17 cellular contexts compared by ENCODE assay signal in the genomic region with DNA sequence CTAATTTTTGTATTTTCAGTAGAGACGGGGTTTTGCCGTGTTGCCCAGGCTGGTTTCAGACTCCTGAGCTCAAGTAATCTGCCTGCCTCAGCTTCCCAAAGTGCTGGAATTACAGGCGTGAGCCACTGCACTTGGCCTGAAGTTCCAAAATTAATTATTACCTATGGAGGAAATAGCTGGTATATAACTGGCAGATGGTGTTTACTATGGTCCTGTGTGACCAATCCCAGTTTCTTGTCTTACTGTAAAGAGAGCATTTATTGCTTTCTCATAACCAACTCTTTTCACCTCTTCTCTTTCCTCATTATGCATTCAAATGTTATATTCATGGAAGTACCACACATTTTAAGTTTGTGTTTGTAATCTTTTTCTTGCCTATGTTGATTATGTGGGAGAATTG. TPM values are rescaled to one million over a fixed set of nuclear protein-coding genes. Genes with fewer than 3 reads are reported as not detected.
DNase-seq lines count a peak whose midpoint lies in the region; ATAC-seq and TF ChIP-seq lines count a peak whose summit lies in the region.
"Had no signal": no experiment of that assay in that cellular context is flagged by ENCODE, and none has a peak within 500 bp of the region (broad histone marks: within the 10 kb centered on the region; RNA-seq: fewer than 3 reads in every experiment).

No MANE protein-coding gene starts in this region.

- intact Hi-C loops in left colon (cut with DNase I, micrococcal nuclease): no loop called here

- H3K4me1 Mint-ChIP-seq in activated naive CD4-positive, alpha-beta T cell treated with anti-CD3 and anti-CD28 coated beads, Interleukin-2, amount 10 ng/mL, durations not matched to agents 7 days and 5 days: no peaks in the 10 kb centered on the region
- H3K4me1 Mint-ChIP-seq in type B pancreatic cell (ENCODE audit: unreplicated experiment): no peaks in the 10 kb centered on the region

- peak overlapping the region; percentile 43 for H3K27ac Mint-ChIP-seq in activated naive CD4-positive, alpha-beta T cell treated with anti-CD3 and anti-CD28 coated beads, Interleukin-2, amount 10 ng/mL, durations not matched to agents 7 days and 5 days
- peak overlapping the region in 1 of 2 donors; percentile 22 for H3K27ac Mint-ChIP-seq in activated naive CD4-positive, alpha-beta T cell treated with anti-CD3 and anti-CD28 coated beads, Interleukin-2, amount 50 U/mL, for 72 hours
- H3K27ac Mint-ChIP-seq in type B pancreatic cell: no peak overlapping the region
- H3K27ac Mint-ChIP-seq: CD4-positive, alpha-beta T cell; HFFc6 had no signal

- no peak overlapping the region for H3K4me3 Mint-ChIP-seq in activated naive CD4-positive, alpha-beta T cell treated with anti-CD3 and anti-CD28 coated beads, Interleukin-2, amount 10 ng/mL, durations not matched to agents 7 days and 5 days
- no peak overlapping the region for H3K4me3 Mint-ChIP-seq in type B pancreatic cell
- H3K4me3 Mint-ChIP-seq: CD4-positive, alpha-beta T cell; HFFc6 had no signal

- H3K27me3 Mint-ChIP-seq in activated naive CD4-positive, alpha-beta T cell treated with anti-CD3 and anti-CD28 coated beads, Interleukin-2, amount 10 ng/mL, durations not matched to agents 7 days and 5 days: no peaks in the 10 kb centered on the region
- no peaks in the 10 kb centered on the region for H3K27me3 Mint-ChIP-seq in type B pancreatic cell
- H3K27me3 Mint-ChIP-seq: CD4-positive, alpha-beta T cell had no signal

- CTCF ChIA-PET in activated naive CD4-positive, alpha-beta T cell treated with anti-CD3 and anti-CD28 coated beads, Interleukin-2, amount 10 ng/mL, durations not matched to agents 7 days and 5 days (lab: Charles Lee): interaction anchor here (0.7 kb wide), 1 partner anchor 14 kb away, joined by 3 read pairs; no protein-coding TSS in a partner anchor

- H3K36me3 Mint-ChIP-seq in activated naive CD4-positive, alpha-beta T cell treated with anti-CD3 and anti-CD28 coated beads, Interleukin-2, amount 10 ng/mL, durations not matched to agents 7 days and 5 days: peaks cover 35% of the 10 kb centered on the region
- peaks cover 4 to 8% of the 10 kb centered on the region in 2 donors for H3K36me3 Mint-ChIP-seq in activated naive CD4-positive, alpha-beta T cell treated with anti-CD3 and anti-CD28 coated beads, Interleukin-2, amount 50 U/mL, for 72 hours
- H3K36me3 Mint-ChIP-seq in type B pancreatic cell: peaks cover 20% of the 10 kb centered on the region

- no peak for ATAC-seq in activated naive CD4-positive, alpha-beta T cell treated with anti-CD3 and anti-CD28 coated beads, Interleukin-2, amount 50 U/mL, for 72 hours
- peak; percentile 76 for ATAC-seq in left colon
- ATAC-seq: GM12878, HCT116 had no signal

- no peaks in the 10 kb centered on the region for H3K9me3 Mint-ChIP-seq in activated naive CD4-positive, alpha-beta T cell treated with anti-CD3 and anti-CD28 coated beads, Interleukin-2, amount 10 ng/mL, durations not matched to agents 7 days and 5 days
- H3K9me3 Mint-ChIP-seq in activated naive CD4-positive, alpha-beta T cell treated with anti-CD3 and anti-CD28 coated beads, Interleukin-2, amount 50 U/mL, for 72 hours: no peaks in the 10 kb centered on the region
- H3K9me3 Mint-ChIP-seq in type B pancreatic cell: no peaks in the 10 kb centered on the region
- H3K9me3 Mint-ChIP-seq: CD4-positive, alpha-beta T cell; HFFc6 had no signal

- TF ChIP-seq CTCF in type B pancreatic cell (conservative IDR thresholded peaks at IDR 0.05): no peak

- no peak for DNase-seq in activated naive CD4-positive, alpha-beta T cell treated with anti-CD3 and anti-CD28 coated beads, Interleukin-2, amount 10 ng/mL, durations not matched to agents 7 days and 5 days
- DNase-seq in activated naive CD4-positive, alpha-beta T cell treated with anti-CD3 and anti-CD28 coated beads, Interleukin-2, amount 50 U/mL, for 72 hours (ENCODE audit: low spot score in 2 of 2): no peak
- DNase-seq in left colon (no peak), renal cortical epithelial cell (ENCODE audit: low read depth) (peak; percentile 25), NCI-H226 (no peak), type B pancreatic cell (ENCODE audit: extremely low spot score, unreplicated experiment) (no peak)
- DNase-seq: AML-193; Caco-2; CD4-positive, alpha-beta T cell; DMS153; DND-41; EL; GOT3; H7; HFFc6 had no signal

RNA-seq across cellular contexts. Expression of a gene that starts 24.2 kb away (rescaled TPM):
- 10 to 100 TPM; 71.9 to 79.5 TPM for total RNA-seq in activated naive CD4-positive, alpha-beta T cell treated with anti-CD3 and anti-CD28 coated beads, Interleukin-2, amount 50 U/mL, for 72 hours
- total RNA-seq in left colon (100 to 1,000 TPM; 143 to 153 TPM), renal cortical epithelial cell (117 and 159 TPM in 2 replicates), type B pancreatic cell (ENCODE audit: low replicate concordance) (35.5 and 52.6 TPM in 2 replicates)
